1 cellular context compared by ENCODE assay signal in genomic region chr13:48533986-48534600, GRCh38.
TF ChIP-seq lines count a peak whose summit lies in the region.

No MANE protein-coding gene starts in this region.

TF ChIP-seq in HepG2, 621 proteins besides CTCF, POLR2A, EP300 and RAD21:
- TF ChIP-seq ZNF138 (CRISPR knock-in tag; IDR thresholded peaks at IDR 0.05; ENCODE audit: low read depth): no peak
